ENCODE assay signal across 8 cellular contexts in the genomic region with DNA sequence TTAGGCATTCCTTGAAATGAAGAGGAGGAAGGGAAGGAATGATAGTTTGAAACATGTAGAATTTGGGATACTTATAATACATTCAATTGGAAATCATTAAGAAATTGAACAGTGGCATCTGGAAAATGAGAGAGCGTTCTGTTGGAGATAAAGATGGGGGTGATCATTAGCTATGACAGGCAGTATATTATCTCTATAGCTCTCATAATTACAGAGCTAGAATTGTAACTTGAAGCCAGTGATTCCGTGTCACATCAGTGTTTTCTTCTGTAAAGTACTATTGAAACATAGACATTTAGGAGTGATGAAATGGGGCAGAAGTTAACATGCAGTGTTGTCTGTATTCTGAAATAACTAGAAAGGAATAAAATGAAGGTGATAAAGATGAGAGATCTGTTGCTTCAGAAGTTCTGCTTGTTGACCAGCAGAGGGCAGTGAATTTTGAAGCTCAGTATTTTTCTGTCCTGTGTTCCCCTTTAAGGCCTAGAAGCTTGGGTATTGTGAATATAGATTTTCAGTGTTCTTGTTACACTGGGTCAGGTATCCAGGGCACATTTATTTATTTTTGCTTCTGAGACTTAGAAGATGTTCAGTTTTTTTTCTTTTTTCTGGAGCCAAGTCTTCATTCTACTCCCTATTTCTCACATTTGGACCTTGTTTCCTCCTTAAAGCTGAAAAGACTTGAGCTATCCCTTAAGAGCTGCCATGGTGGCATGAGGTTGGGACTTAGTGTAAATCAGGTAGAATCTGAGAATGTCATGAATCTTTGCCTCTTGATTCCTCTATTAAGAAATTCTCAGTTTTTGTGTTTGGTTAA.
A peak's percentile ranks its signal among the peaks of the same experiment; 100 is the strongest.
DNase-seq lines count a peak whose midpoint lies in the region; ATAC-seq and TF ChIP-seq lines count a peak whose summit lies in the region.

No MANE protein-coding gene starts in this region.

- no peak overlapping the region for H3K9ac ChIP-seq in KMS-11

- no peaks in the 10 kb centered on the region for H3K4me1 Mint-ChIP-seq in natural killer cell treated with Interleukin-12 subunit alpha and Interleukin-12 subunit beta and Interleukin-15 and Interleukin-18, amount 100 ng/mL, for 72 hours (ENCODE audit: low read depth in 2 of 2)
- no peaks in the 10 kb centered on the region for H3K4me1 Mint-ChIP-seq in activated T-cell treated with anti-CD3 and anti-CD28 coated beads, Interleukin-2, amount 50 U/mL, for 24 hours (ENCODE audit: low read depth)

- H3K4me1 ChIP-seq in KMS-11 (ENCODE audit: low read depth, poor library complexity, severe bottlenecking) (peaks cover 20% of the 10 kb centered on the region), RWPE2 (ENCODE audit: insufficient read depth, poor library complexity, severe bottlenecking) (peaks cover 11% of the 10 kb centered on the region), esophagus squamous epithelium (peaks cover 0 to 12% (median 0%) of the 10 kb centered on the region in 3 donors)

- no peak overlapping the region for H3K4me2 ChIP-seq in KMS-11

- H3K36me3 Mint-ChIP-seq in natural killer cell treated with Interleukin-12 subunit alpha and Interleukin-12 subunit beta and Interleukin-15 and Interleukin-18, amount 100 ng/mL, for 72 hours: no peaks in the 10 kb centered on the region
- peaks cover 27% of the 10 kb centered on the region for H3K36me3 Mint-ChIP-seq in activated T-cell treated with anti-CD3 and anti-CD28 coated beads, Interleukin-2, amount 50 U/mL, for 24 hours (ENCODE audit: low read depth)

- no peaks in the 10 kb centered on the region for H3K27me3 ChIP-seq in KMS-11 (ENCODE audit: insufficient read depth, low read depth)
- no peaks in the 10 kb centered on the region for H3K27me3 ChIP-seq in RWPE2 (ENCODE audit: insufficient read depth, poor library complexity, severe bottlenecking)
- no peaks in the 10 kb centered on the region for H3K27me3 ChIP-seq in esophagus squamous epithelium

- no peak overlapping the region for H3K4me3 Mint-ChIP-seq in natural killer cell treated with Interleukin-12 subunit alpha and Interleukin-12 subunit beta and Interleukin-15 and Interleukin-18, amount 100 ng/mL, for 72 hours
- H3K4me3 Mint-ChIP-seq in activated T-cell treated with anti-CD3 and anti-CD28 coated beads, Interleukin-2, amount 50 U/mL, for 24 hours: no peak overlapping the region

- H3K9me3 ChIP-seq in RWPE2 (ENCODE audit: severe bottlenecking) (no peaks in the 10 kb centered on the region), esophagus squamous epithelium (no peaks in the 10 kb centered on the region)

- no peak overlapping the region for H3K4me3 ChIP-seq in KMS-11 (IDR thresholded peaks at IDR 0.05; ENCODE audit: insufficient read depth, low read depth, low read length)
- no peak overlapping the region for H3K4me3 ChIP-seq in RWPE2 (ENCODE audit: severe bottlenecking)
- H3K4me3 ChIP-seq in esophagus squamous epithelium: no peak overlapping the region

- TF ChIP-seq POLR2A in esophagus squamous epithelium (IDR thresholded peaks at IDR 0.05): no peak

- DNase-seq in EH (ENCODE audit: low read depth): peak; percentile 61
- no peak for DNase-seq in RWPE2 (ENCODE audit: low spot score)
- DNase-seq in esophagus squamous epithelium (lab: John Stamatoyannopoulos, UW): no peak
- peak; percentile 65 for DNase-seq in natural killer cell treated with Interleukin-12 subunit alpha and Interleukin-12 subunit beta and Interleukin-15 and Interleukin-18, amount 100 ng/mL, for 72 hours (ENCODE audit: low spot score)
- DNase-seq in activated T-cell treated with anti-CD3 and anti-CD28 coated beads, Interleukin-2, amount 50 U/mL, for 24 hours: no peak
- DNase-seq in stimulated activated CD4-positive, alpha-beta T cell treated with anti-CD3 and anti-CD28 coated beads, Interleukin-2, amount 100 ng/mL, for 24 hours: no peak

- no peaks in the 10 kb centered on the region for H4K20me1 ChIP-seq in KMS-11 (ENCODE audit: insufficient read depth)

- no peak overlapping the region for H2AFZ ChIP-seq in KMS-11 (ENCODE audit: low read depth)

- intact Hi-C loops in esophagus squamous epithelium (cut with DNase I): no loop called here

- no peaks in the 10 kb centered on the region for H3K36me3 ChIP-seq in KMS-11 (ENCODE audit: insufficient read depth)
- H3K36me3 ChIP-seq in RWPE2 (ENCODE audit: low read depth): no peaks in the 10 kb centered on the region; the same call in 1 of the 2 replicates
- no peaks in the 10 kb centered on the region for H3K36me3 ChIP-seq in esophagus squamous epithelium

- 38 to 43% methylated on average over 2 of the region's 2 CpGs for WGBS in esophagus squamous epithelium, 2 donors

- TF ChIP-seq CTCF in KMS-11 (conservative IDR thresholded peaks at IDR 0.05; ENCODE audit: low read depth, low read length): peak; percentile 89
- TF ChIP-seq CTCF in RWPE2 (IDR thresholded peaks at IDR 0.05; ENCODE audit: poor library complexity, severe bottlenecking): peak; percentile 87
- peak; percentile 22 to 79 (median 70) for TF ChIP-seq CTCF in esophagus squamous epithelium (IDR thresholded peaks at IDR 0.05)

- no peaks in the 10 kb centered on the region; the same call in 1 of the 2 replicates for H3K79me2 ChIP-seq in KMS-11 (ENCODE audit: insufficient read depth, low read depth)

- no peak overlapping the region for H3K27ac ChIP-seq in KMS-11
- no peak overlapping the region for H3K27ac ChIP-seq in RWPE2 (ENCODE audit: poor library complexity, severe bottlenecking)
- no peak overlapping the region for H3K27ac ChIP-seq in esophagus squamous epithelium

- H3K27me3 Mint-ChIP-seq in natural killer cell treated with Interleukin-12 subunit alpha and Interleukin-12 subunit beta and Interleukin-15 and Interleukin-18, amount 100 ng/mL, for 72 hours: peaks cover 6 to 7% of the 10 kb centered on the region in 2 donors
- no peaks in the 10 kb centered on the region for H3K27me3 Mint-ChIP-seq in activated T-cell treated with anti-CD3 and anti-CD28 coated beads, Interleukin-2, amount 50 U/mL, for 24 hours

- H3K27ac Mint-ChIP-seq in natural killer cell treated with Interleukin-12 subunit alpha and Interleukin-12 subunit beta and Interleukin-15 and Interleukin-18, amount 100 ng/mL, for 72 hours: no peak overlapping the region
- no peak overlapping the region for H3K27ac Mint-ChIP-seq in activated T-cell treated with anti-CD3 and anti-CD28 coated beads, Interleukin-2, amount 50 U/mL, for 24 hours

- no peaks in the 10 kb centered on the region for H3K9me3 Mint-ChIP-seq in natural killer cell treated with Interleukin-12 subunit alpha and Interleukin-12 subunit beta and Interleukin-15 and Interleukin-18, amount 100 ng/mL, for 72 hours
- H3K9me3 Mint-ChIP-seq in activated T-cell treated with anti-CD3 and anti-CD28 coated beads, Interleukin-2, amount 50 U/mL, for 24 hours: no peaks in the 10 kb centered on the region

- peak; percentile 84 for ATAC-seq in GM21381 (IDR thresholded peaks at IDR 0.05; ENCODE audit: unreplicated experiment)
- ATAC-seq in RWPE2 (ENCODE audit: low read depth): peak; percentile 61; the same call in 2 of the 3 replicates
- ATAC-seq in natural killer cell treated with Interleukin-12 subunit alpha and Interleukin-12 subunit beta and Interleukin-15 and Interleukin-18, amount 100 ng/mL, for 72 hours: no peak

Comparison
In these comparisons a context has a peak if more than half of its experiments do, and no peak if none do; other contexts are left out.
1. DNase-seq: peak in EH (single experiment) and natural killer cell treated with Interleukin-12 subunit alpha and Interleukin-12 subunit beta and Interleukin-15 and Interleukin-18, amount 100 ng/mL, for 72 hours (single experiment); none in RWPE2 (single experiment), esophagus squamous epithelium (single experiment), activated T-cell treated with anti-CD3 and anti-CD28 coated beads, Interleukin-2, amount 50 U/mL, for 24 hours (single experiment) and stimulated activated CD4-positive, alpha-beta T cell treated with anti-CD3 and anti-CD28 coated beads, Interleukin-2, amount 100 ng/mL, for 24 hours (0 of 2).
2. ATAC-seq: peak in GM21381 (single experiment) and RWPE2 (single experiment); none in natural killer cell treated with Interleukin-12 subunit alpha and Interleukin-12 subunit beta and Interleukin-15 and Interleukin-18, amount 100 ng/mL, for 72 hours (0 of 2).
3. Peak in every context shown above with its lines, with median percentiles within 50 percentile points of each other: CTCF ChIP-seq.